Comparison of ENCODE assay signal across 7 cellular contexts in genomic region chr2:110978148-110978547, GRCh38.
"Had no signal": no experiment of that assay in that cellular context is flagged by ENCODE, and none has a peak within 500 bp of the region (broad histone marks: within the 10 kb centered on the region; RNA-seq: fewer than 3 reads in every experiment).

No MANE protein-coding gene starts in this region.

- DNase-seq: GM23248, GOT3, H7, HFFc6 had no signal

- H2AFZ ChIP-seq: GM23248 had no signal

- H3K27me3 Mint-ChIP-seq: IgD-negative memory B cell had no signal

- H3K9me3 Mint-ChIP-seq: HFFc6, IgD-negative memory B cell had no signal

- H3K9me3 ChIP-seq: HAP-1 had no signal

- H3K4me3 Mint-ChIP-seq: HFFc6, IgD-negative memory B cell had no signal

- H3K27ac Mint-ChIP-seq: HFFc6, IgD-negative memory B cell had no signal

- H3K27ac ChIP-seq: GM23248, HL-60 had no signal

- H3K36me3 ChIP-seq: HAP-1 had no signal

- H3K4me1 ChIP-seq: HAP-1 had no signal

- H3K4me3 ChIP-seq: GM23248, HAP-1 had no signal
